2 cellular contexts compared by ENCODE assay signal in the genomic region with DNA sequence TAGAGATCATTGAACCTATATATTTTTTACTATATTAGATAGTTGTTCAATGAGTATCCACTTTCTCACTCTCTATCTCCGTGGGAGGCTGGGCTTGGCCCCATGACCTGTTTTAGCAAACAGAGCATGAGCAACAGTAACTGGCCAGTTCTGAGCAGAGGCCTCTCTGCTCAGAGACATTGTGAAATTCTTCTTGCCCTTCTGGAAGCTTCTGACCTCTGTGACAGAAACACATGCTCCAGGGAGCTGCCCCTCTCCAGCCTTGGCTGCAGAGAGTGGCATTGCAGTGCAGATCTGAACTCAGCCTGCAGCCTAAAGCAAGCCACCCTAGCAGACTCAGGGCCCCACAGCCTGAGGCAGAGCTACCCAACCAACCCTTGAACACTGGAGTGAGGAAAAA.
TF ChIP-seq lines count a peak whose summit lies in the region.

No MANE protein-coding gene starts in this region.

TF ChIP-seq in H1, 55 proteins besides CTCF, POLR2A, EP300 and RAD21:
- TF ChIP-seq, protein P1, sequence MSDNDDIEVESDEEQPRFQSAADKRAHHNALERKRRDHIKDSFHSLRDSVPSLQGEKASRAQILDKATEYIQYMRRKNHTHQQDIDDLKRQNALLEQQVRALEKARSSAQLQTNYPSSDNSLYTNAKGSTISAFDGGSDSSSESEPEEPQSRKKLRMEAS (IDR thresholded peaks at IDR 0.05): no peak
- TF ChIP-seq, protein P2, sequence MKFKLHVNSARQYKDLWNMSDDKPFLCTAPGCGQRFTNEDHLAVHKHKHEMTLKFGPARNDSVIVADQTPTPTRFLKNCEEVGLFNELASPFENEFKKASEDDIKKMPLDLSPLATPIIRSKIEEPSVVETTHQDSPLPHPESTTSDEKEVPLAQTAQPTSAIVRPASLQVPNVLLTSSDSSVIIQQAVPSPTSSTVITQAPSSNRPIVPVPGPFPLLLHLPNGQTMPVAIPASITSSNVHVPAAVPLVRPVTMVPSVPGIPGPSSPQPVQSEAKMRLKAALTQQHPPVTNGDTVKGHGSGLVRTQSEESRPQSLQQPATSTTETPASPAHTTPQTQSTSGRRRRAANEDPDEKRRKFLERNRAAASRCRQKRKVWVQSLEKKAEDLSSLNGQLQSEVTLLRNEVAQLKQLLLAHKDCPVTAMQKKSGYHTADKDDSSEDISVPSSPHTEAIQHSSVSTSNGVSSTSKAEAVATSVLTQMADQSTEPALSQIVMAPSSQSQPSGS (IDR thresholded peaks at IDR 0.05; ENCODE audit: low read length): no peak

TF ChIP-seq in HepG2, 621 proteins besides CTCF, POLR2A, EP300 and RAD21:
- TF ChIP-seq ZBTB38 (CRISPR knock-in tag; IDR thresholded peaks at IDR 0.05) (no peak), CEBPG (CRISPR knock-in tag; IDR thresholded peaks at IDR 0.05) (peak; percentile 28; the same call in 1 of the 2 replicates), ZNF10 (CRISPR knock-in tag; IDR thresholded peaks at IDR 0.05; ENCODE audit: borderline replicate concordance, low read depth) (no peak), CEBPB (IDR thresholded peaks at IDR 0.05; ENCODE audit: borderline replicate concordance, low read depth, low read length) (peak; percentile 63), NR2F6 (IDR thresholded peaks at IDR 0.05) (peak; percentile 13; the same call in 1 of the 2 replicates), NR2F6 (CRISPR knock-in tag; IDR thresholded peaks at IDR 0.05) (peak; percentile 35; the same call in 1 of the 2 replicates), RXRB (CRISPR knock-in tag; IDR thresholded peaks at IDR 0.05; ENCODE audit: borderline replicate concordance) (0 out of 2 replicates have a peak, but pooled peaks have one; percentile 22), RARA (CRISPR knock-in tag; IDR thresholded peaks at IDR 0.05) (peak; percentile 24; the same call in 1 of the 2 replicates), MED1 (CRISPR knock-in tag; IDR thresholded peaks at IDR 0.05) (no peak), ZNF768 (CRISPR knock-in tag; IDR thresholded peaks at IDR 0.05) (no peak), SNRNP70 (IDR thresholded peaks at IDR 0.05; ENCODE audit: low read depth, low read length) (no peak)
